ENCODE assay signal across 18 cellular contexts in genomic region chr10:29922904-29923303, GRCh38.
"Had no signal": no experiment of that assay in that cellular context is flagged by ENCODE, and none has a peak within 500 bp of the region (broad histone marks: within the 10 kb centered on the region; RNA-seq: fewer than 3 reads in every experiment).

No MANE protein-coding gene starts in this region.

- H3K9me3 ChIP-seq: esophagus squamous epithelium had no signal

- FAIRE-seq: endometrium, islet of Langerhans had no signal

- H3K27ac ChIP-seq: brain microvascular endothelial cell, dorsolateral prefrontal cortex, esophagus squamous epithelium, foreskin keratinocyte, WERI-Rb-1 had no signal

- H3K4me3 Mint-ChIP-seq: stimulated activated memory B cell treated with anti-CD40 and anti-IgM and Interleukin-4, amounts not matched to agents 10 μg/mL and 1 μg/mL and 100 μg/mL, for 72 hours; type B pancreatic cell had no signal

- H3K4me1 ChIP-seq: foreskin keratinocyte had no signal

- H3K4me3 ChIP-seq: dorsolateral prefrontal cortex, esophagus squamous epithelium had no signal

- H3K36me3 ChIP-seq: brain microvascular endothelial cell, esophagus squamous epithelium, WERI-Rb-1 had no signal

- DNase-seq: activated CD4-positive, alpha-beta T cell treated with anti-CD3 and anti-CD28 coated beads for 4 hours; activated naive CD4-positive, alpha-beta T cell treated with anti-CD3 and anti-CD28 coated beads, Interleukin-2, amount 50 U/mL, for 16 hours; activated T-cell treated with anti-CD3 and anti-CD28 coated beads for 4 hours; brain microvascular endothelial cell; cerebellar nuclear complex; dorsolateral prefrontal cortex; esophagus squamous epithelium; foreskin keratinocyte; left ventricle myocardium superior; naive B cell; right cardiac atrium; T-helper 1 cell; WERI-Rb-1 had no signal

- H3K36me3 Mint-ChIP-seq: stimulated activated memory B cell treated with anti-CD40 and anti-IgM and Interleukin-4, amounts not matched to agents 10 μg/mL and 1 μg/mL and 100 μg/mL, for 72 hours; type B pancreatic cell had no signal

- H3K27ac Mint-ChIP-seq: activated T-helper 2 cell treated with anti-CD3 and anti-CD28 coated beads, Interferon-gamma antibody, Interleukin-2, Interleukin-4, amounts not matched to agents 10 μg/mL and 5 μg/mL and 100 μg/mL, durations not matched to agents 14 hours and 24 hours and 36 hours; naive B cell; stimulated activated memory B cell treated with anti-CD40 and anti-IgM and Interleukin-4, amounts not matched to agents 10 μg/mL and 1 μg/mL and 100 μg/mL, for 72 hours; type B pancreatic cell had no signal

- H3K27me3 Mint-ChIP-seq: type B pancreatic cell had no signal

- H3K4me1 Mint-ChIP-seq: stimulated activated memory B cell treated with anti-CD40 and anti-IgM and Interleukin-4, amounts not matched to agents 10 μg/mL and 1 μg/mL and 100 μg/mL, for 72 hours had no signal

- ATAC-seq: foreskin keratinocyte; left ventricle myocardium superior; right cardiac atrium; stimulated activated memory B cell treated with anti-CD40 and anti-IgM and Interleukin-4, amounts not matched to agents 10 μg/mL and 1 μg/mL and 100 μg/mL, for 72 hours had no signal
